Comparison of ENCODE assay signal across 1 cellular context in genomic region chr12:32005496-32006125, GRCh38.
TF ChIP-seq lines count a peak whose summit lies in the region.

No MANE protein-coding gene starts in this region.

TF ChIP-seq in IMR-90, 13 proteins besides CTCF, POLR2A, EP300 and RAD21 (continued from another document):
- TF ChIP-seq ELK1 (IDR thresholded peaks at IDR 0.05; ENCODE audit: borderline replicate concordance, low read depth, low read length): no peak
- TF ChIP-seq SMC3 (IDR thresholded peaks at IDR 0.05; ENCODE audit: low read depth, low read length): no peak
- TF ChIP-seq CHD1 (IDR thresholded peaks at IDR 0.05; ENCODE audit: low read depth, low read length): no peak
